In genomic region chr20:17972121-17972520, GRCh38 we compare ENCODE assay signal across 8 cellular contexts. TPM values are rescaled to one million over a fixed set of nuclear protein-coding genes. Genes with fewer than 3 reads are reported as not detected.
DNase-seq lines count a peak whose midpoint lies in the region; ATAC-seq, FAIRE-seq and TF ChIP-seq lines count a peak whose summit lies in the region.

No MANE protein-coding gene starts in this region.

- peaks cover 2% of the 10 kb centered on the region for H3K79me1 ChIP-seq in mesendoderm (ENCODE audit: low read length)

- H3K4me2 ChIP-seq in BLaER1 (peak overlapping the region; percentile 95), GM12878 (ENCODE audit: control insufficient read depth, insufficient read depth) (peak overlapping the region; percentile 64), mesendoderm (ENCODE audit: low read length) (peak overlapping the region; percentile 31)

- no peak overlapping the region for H2BK120ac ChIP-seq in mesendoderm (ENCODE audit: low read depth, low read length)

- no peak overlapping the region for H4K8ac ChIP-seq in mesendoderm (ENCODE audit: low read depth, low read length)

- H3K27ac ChIP-seq in BLaER1 (peak overlapping the region; percentile 100), HUES48 (ENCODE audit: low read depth, low read length) (no peak overlapping the region), GM12878 (ENCODE audit: control insufficient read depth, insufficient read depth) (peak overlapping the region; percentile 98), mesendoderm (ENCODE audit: low read depth, low read length) (no peak overlapping the region)

- H3K56ac ChIP-seq in mesendoderm (ENCODE audit: low read length), result no peak overlapping the region

- TF ChIP-seq POLR2A in GM12878 (IDR thresholded peaks at IDR 0.05; ENCODE audit: low read depth, low read length), result no peak

- intact Hi-C loops in GM12878 (cut with micrococcal nuclease; ENCODE audit: unreplicated experiment), result no loop called here

- no peak for TF ChIP-seq EP300 in GM12878 (IDR thresholded peaks at IDR 0.05; ENCODE audit: borderline replicate concordance in 1 of 2, control insufficient read depth in 1 of 2, low read depth in 2 of 2, low read length in 2 of 2)

- no peak for TF ChIP-seq CTCF in GM12878 (IDR thresholded peaks at IDR 0.05 in 2 of 3, conservative IDR thresholded peaks at IDR 0.05 in 1 of 3; ENCODE audit: control insufficient read depth in 2 of 3, extremely low read depth in 1 of 3, insufficient read depth in 1 of 3, low read depth in 3 of 3, low read length in 3 of 3)

- DNase-seq in GM12878 (ENCODE audit: low read depth, low spot score), result no peak
- DNase-seq in mesendoderm, result no peak
- DNase-seq in hippocampal formation (lab: John Stamatoyannopoulos, UW), result no peak

- no TSS peak for BruUV-seq in GM12878 (replicated peaks; lab: Mats Ljungman, UMichigan)

- H3K4ac ChIP-seq in mesendoderm (ENCODE audit: low read depth, low read length), result no peak overlapping the region

- H2BK5ac ChIP-seq in mesendoderm (ENCODE audit: low read length), result no peak overlapping the region

- peak overlapping the region; percentile 92 for H3K4me3 ChIP-seq in BLaER1
- peak overlapping the region; percentile 79 for H3K4me3 ChIP-seq in HUES48 (ENCODE audit: low read depth, low read length)
- H3K4me3 ChIP-seq in GM12878, result peak overlapping the region; percentile 96
- no peak overlapping the region for H3K4me3 ChIP-seq in mesendoderm (ENCODE audit: low read length)

- no peak for ATAC-seq in GM12878
- ATAC-seq in GM19324 (IDR thresholded peaks at IDR 0.05; ENCODE audit: low FRiP score, unreplicated experiment), result no peak
- ATAC-seq in HG02970 (IDR thresholded peaks at IDR 0.05; ENCODE audit: low FRiP score, unreplicated experiment), result no peak
- no peak for ATAC-seq in HG03196 (IDR thresholded peaks at IDR 0.05; ENCODE audit: unreplicated experiment)

- H2AFZ ChIP-seq in GM12878 (ENCODE audit: control insufficient read depth, low read depth, low read length), result no peak overlapping the region

- H3K4me1 ChIP-seq in BLaER1 (peaks cover 52% of the 10 kb centered on the region), HUES48 (ENCODE audit: control insufficient read depth, insufficient read depth, low read length) (peaks cover 24% of the 10 kb centered on the region), GM12878 (ENCODE audit: control insufficient read depth, insufficient read depth, low read length) (no peaks in the 10 kb centered on the region; the same call in 1 of the 2 replicates), mesendoderm (ENCODE audit: control insufficient read depth, low read depth, low read length) (no peaks in the 10 kb centered on the region)

- WGBS in GM12878 (ENCODE audit: insufficient coverage, insufficient replicate concordance, low lambda C conversion rate, missing lambda C conversion rate), result 0% methylated on average over 2 of the region's 2 CpGs
- WGBS in mesendoderm (ENCODE audit: extremely low coverage, insufficient coverage, low lambda C conversion rate), result no CpG with 5 or more reads among the region's 2 CpGs

- no peaks in the 10 kb centered on the region for H3K27me3 ChIP-seq in BLaER1
- H3K27me3 ChIP-seq in HUES48 (ENCODE audit: control insufficient read depth, insufficient read depth, low read length), result no peaks in the 10 kb centered on the region
- H3K27me3 ChIP-seq in GM12878 (replicated peaks in 1 of 2; ENCODE audit: control insufficient read depth in 2 of 2, insufficient read depth in 2 of 2, low read length in 1 of 2), result no peaks in the 10 kb centered on the region
- H3K27me3 ChIP-seq in mesendoderm (ENCODE audit: insufficient read depth, low read length, poor library complexity), result no peaks in the 10 kb centered on the region

- POLR2A ChIA-PET in GM12878 (lab: Charles Lee), result interaction anchor here (1.0 to 3.0 kb wide), 3 partner anchors 11 to 15 kb away, joined by 5 to 38 read pairs (median 5); no protein-coding TSS in a partner anchor

- no peaks in the 10 kb centered on the region for H3K9me3 ChIP-seq in BLaER1
- no peaks in the 10 kb centered on the region for H3K9me3 ChIP-seq in HUES48 (ENCODE audit: control insufficient read depth, insufficient read depth, low read length)
- H3K9me3 ChIP-seq in GM12878 (replicated peaks; ENCODE audit: control insufficient read depth, insufficient read depth, low read length), result no peaks in the 10 kb centered on the region

- H3K9ac ChIP-seq in BLaER1 (peak overlapping the region; percentile 100), HUES48 (ENCODE audit: low read depth, low read length) (no peak overlapping the region), GM12878 (ENCODE audit: control insufficient read depth, insufficient read depth, low read length) (peak overlapping the region; percentile 99), mesendoderm (ENCODE audit: low read length) (peak overlapping the region; percentile 58)

- RAD21 ChIA-PET in GM12878 (lab: Charles Lee; ENCODE audit: unreplicated experiment), result interaction anchor here (1.8 to 2.3 kb wide), 2 partner anchors 24 to 32 kb away, joined by 5 to 15 read pairs; no protein-coding TSS in a partner anchor

- no peak overlapping the region for H3K18ac ChIP-seq in mesendoderm (ENCODE audit: low read length)

- SMC1A ChIA-PET in GM12878 (lab: Charles Lee; ENCODE audit: uncharacterized antibody, unreplicated experiment), result interaction anchor here (1.4 to 5.5 kb wide), 2 partner anchors 9 to 13 kb away, joined by 10 to 41 read pairs; no protein-coding TSS in a partner anchor

- no peak overlapping the region for H2BK15ac ChIP-seq in mesendoderm (replicated peaks; ENCODE audit: low read depth)

- in situ Hi-C loops in GM12878 (cut with MboI), result no loop called here

- FAIRE-seq in GM12878 (lab: Jason Lieb, UNC), result no peak

- H3K79me2 ChIP-seq in GM12878 (ENCODE audit: control insufficient read depth, insufficient read depth, low read length), result peaks cover 83% of the 10 kb centered on the region
- peaks cover 77% of the 10 kb centered on the region for H3K79me2 ChIP-seq in mesendoderm (ENCODE audit: control insufficient read depth, insufficient read depth, low read length)

- H4K20me1 ChIP-seq in BLaER1 (peaks cover 12% of the 10 kb centered on the region; the same call in 1 of the 2 replicates), GM12878 (ENCODE audit: control insufficient read depth, insufficient read depth) (no peaks in the 10 kb centered on the region)

- no peak overlapping the region for H4K5ac ChIP-seq in mesendoderm (ENCODE audit: low read length)

- H3K36me3 ChIP-seq in BLaER1, result peaks cover 25% of the 10 kb centered on the region
- peaks cover 55% of the 10 kb centered on the region for H3K36me3 ChIP-seq in HUES48 (ENCODE audit: control insufficient read depth, insufficient read depth, low read length)
- H3K36me3 ChIP-seq in GM12878 (ENCODE audit: control insufficient read depth in 2 of 2, insufficient read depth in 2 of 2, low read length in 1 of 2), result peaks cover 0 to 11% of the 10 kb centered on the region in 2 experiments; a peak in 1 of 4 replicates
- peaks cover 3% of the 10 kb centered on the region for H3K36me3 ChIP-seq in mesendoderm (ENCODE audit: control insufficient read depth, insufficient read depth, low read length)

- H2AK5ac ChIP-seq in mesendoderm (ENCODE audit: low read length), result no peak overlapping the region

- CTCF ChIA-PET in GM12878 (lab: Yijun Ruan, JAX), result interaction anchor here (1.0 to 7.4 kb wide), 2 partner anchors 17 to 22 kb away, joined by 4 to 88 read pairs; no protein-coding TSS in a partner anchor

- H3K23ac ChIP-seq in mesendoderm (ENCODE audit: low read length), result no peak overlapping the region

- no peak for TF ChIP-seq RAD21 in GM12878 (IDR thresholded peaks at IDR 0.05; ENCODE audit: insufficient read depth, low read depth, low read length)

TF ChIP-seq in GM12878, 131 proteins besides CTCF, POLR2A, EP300 and RAD21 (continues in another document):
- no peak for TF ChIP-seq JUNB (IDR thresholded peaks at IDR 0.05)

RNA-seq across cellular contexts. Expression of gene MGME1, which starts 3.3 kb away (rescaled TPM):
- 31.0 and 35.6 TPM in 2 replicates for total RNA-seq in GM12878 (2013; cell fraction: nucleolus; rRNA removed)
- 15.7 and 18.0 TPM in 2 replicates for total RNA-seq in GM12878 (2014; rRNA removed)
- total RNA-seq in GM12878 (2014; rRNA removed; fragmentation: Illumina TruSeq; extraction: Trizol), result 33.6 and 33.7 TPM in 2 replicates
- total RNA-seq in GM12878 (2021), result 26.8 and 27.6 TPM in 2 replicates
- 24.8 TPM for polyA plus RNA-seq in GM12878 (2011; ENCODE audit: low read depth)
- 35.2 and 46.4 TPM in 2 replicates for polyA plus RNA-seq in GM12878 (2011; rRNA removed)
- polyA plus RNA-seq in GM12878 (2011; cell fraction: cytosol; rRNA removed), result 16.6 and 18.2 TPM in 2 replicates
- polyA plus RNA-seq in GM12878 (2011; cell fraction: nucleus; rRNA removed), result 15.8 and 17.2 TPM in 2 replicates
- 23.4 and 24.9 TPM in 2 replicates for polyA plus RNA-seq in GM12878 (2012)
- polyA plus RNA-seq in GM12878 (2014; fragmentation: Illumina TruSeq; extraction: Trizol), result 44.8 and 48.9 TPM in 2 replicates
- polyA plus RNA-seq in GM12878 (2014; fragmentation: Nextera tagmentation; extraction: Ambion mirVana), result 10 to 100 TPM; 13.4 to 14.1 TPM
- 21.2 and 24.7 TPM in 2 replicates for polyA plus RNA-seq in GM12878 (2014; rRNA removed)
- 10 to 100 TPM; 37.9 to 40.8 TPM for polyA plus RNA-seq in GM12878 (2016; fragmentation: Nextera tagmentation; extraction: Ambion mirVana)
- polyA minus RNA-seq in GM12878 (2011; rRNA and poly(A)+ RNA removed), result 23.3 and 27.0 TPM in 2 replicates
- 14.6 and 16.2 TPM in 2 replicates for polyA minus RNA-seq in GM12878 (2011; cell fraction: cytosol; rRNA and poly(A)+ RNA removed)
- polyA minus RNA-seq in GM12878 (2011; cell fraction: nucleus; rRNA and poly(A)+ RNA removed), result 18.8 and 21.9 TPM in 2 replicates
- 38.1 TPM for polyA plus RNA-seq in mesendoderm (2013, experiment 1 of 2)
- polyA plus RNA-seq in mesendoderm (2013, experiment 2 of 2), result 38.2 TPM

RNA-seq across cellular contexts. Expression of gene SNX5, which starts 3.5 kb away (rescaled TPM):
- total RNA-seq in GM12878 (2013; cell fraction: nucleolus; rRNA removed), result 632 and 668 TPM in 2 replicates
- 254 and 275 TPM in 2 replicates for total RNA-seq in GM12878 (2014; rRNA removed)
- 303 and 316 TPM in 2 replicates for total RNA-seq in GM12878 (2014; rRNA removed; fragmentation: Illumina TruSeq; extraction: Trizol)
- total RNA-seq in GM12878 (2021), result 216 and 236 TPM in 2 replicates
- polyA plus RNA-seq in GM12878 (2011; ENCODE audit: low read depth), result 155 TPM
- polyA plus RNA-seq in GM12878 (2011; rRNA removed), result 288 and 497 TPM in 2 replicates
- 153 and 185 TPM in 2 replicates for polyA plus RNA-seq in GM12878 (2011; cell fraction: cytosol; rRNA removed)
- polyA plus RNA-seq in GM12878 (2011; cell fraction: nucleus; rRNA removed), result 284 and 322 TPM in 2 replicates
- polyA plus RNA-seq in GM12878 (2012), result 206 and 209 TPM in 2 replicates
- polyA plus RNA-seq in GM12878 (2014; fragmentation: Illumina TruSeq; extraction: Trizol), result 301 and 362 TPM in 2 replicates
- 100 to 1,000 TPM in 1 of 2 experiments, 10 to 100 TPM in 1; 92.9 to 152 TPM for polyA plus RNA-seq in GM12878 (2014; fragmentation: Nextera tagmentation; extraction: Ambion mirVana)
- 242 and 292 TPM in 2 replicates for polyA plus RNA-seq in GM12878 (2014; rRNA removed)
- 100 to 1,000 TPM; 154 to 178 TPM for polyA plus RNA-seq in GM12878 (2016; fragmentation: Nextera tagmentation; extraction: Ambion mirVana)
- 166 and 193 TPM in 2 replicates for polyA minus RNA-seq in GM12878 (2011; rRNA and poly(A)+ RNA removed)
- polyA minus RNA-seq in GM12878 (2011; cell fraction: cytosol; rRNA and poly(A)+ RNA removed), result 77.5 and 93.6 TPM in 2 replicates
- polyA minus RNA-seq in GM12878 (2011; cell fraction: nucleus; rRNA and poly(A)+ RNA removed), result 192 and 319 TPM in 2 replicates
- polyA plus RNA-seq in mesendoderm (2013, experiment 1 of 2), result 218 TPM
- 220 TPM for polyA plus RNA-seq in mesendoderm (2013, experiment 2 of 2)

Comparison
In these comparisons a context has a peak if more than half of its experiments do, and no peak if none do; other contexts are left out.
1. H3K27ac ChIP-seq: peak in BLaER1 (single experiment) and GM12878 (single experiment); none in HUES48 (single experiment) and mesendoderm (single experiment).
2. H3K4me2 ChIP-seq: peak in every context shown above with its lines; median percentile 95 in BLaER1; 64 in GM12878; 31 in mesendoderm.